Comparison of ENCODE assay signal across 8 cellular contexts in genomic region chr4:147731611-147732515, GRCh38.
DNase-seq lines count a peak whose midpoint lies in the region; ATAC-seq lines count a peak whose summit lies in the region.

Gene ARHGAP10, plus strand, starts transcription at chr4:147732088. Its CDS starts 214 bp downstream, at chr4:147732302.

- H3K9me3 ChIP-seq in ES-I3 (ENCODE audit: control insufficient read depth, insufficient read depth, low read length) (no peaks in the 10 kb centered on the region), KOPT-K1 (ENCODE audit: insufficient read depth, low read length, poor library complexity, severe bottlenecking) (no peaks in the 10 kb centered on the region)

- ATAC-seq in GM21723 (IDR thresholded peaks at IDR 0.05; ENCODE audit: unreplicated experiment), result peak; percentile 69

- peak within 1 kb of the TSS; percentile 93 for H3K9ac ChIP-seq in ES-I3 (ENCODE audit: low read depth, low read length)

- H3K36me3 ChIP-seq in ES-I3 (ENCODE audit: insufficient read depth, low read length) (no peaks in the 10 kb centered on the region), KOPT-K1 (ENCODE audit: insufficient read depth, low read length) (no peaks in the 10 kb centered on the region)

- peaks cover 21% of the 10 kb centered on the region for H3K4me1 ChIP-seq in ES-I3 (ENCODE audit: insufficient read depth, low read length)

- DNase-seq in UCSD-AML1 (lab: John Stamatoyannopoulos, UW; ENCODE audit: unreplicated experiment), result peak; percentile 77
- peak; percentile 31 to 57 for DNase-seq in T47D (ENCODE audit: low read depth in 1 of 2, low spot score in 1 of 2)
- peak; percentile 60 for DNase-seq in iPS-NIHi7 (ENCODE audit: extremely low spot score)
- peak; percentile 68 for DNase-seq in stimulated activated CD4-positive, alpha-beta T cell treated with anti-CD3 and anti-CD28 coated beads, Interleukin-12 subunit alpha, Interleukin-12 subunit beta, amount 100 ng/mL, for 4 hours
- DNase-seq in NCI-H774 (lab: John Stamatoyannopoulos, UW), result no peak

- in situ Hi-C loops in T47D (cut with HindIII; ENCODE audit: low pct_unique_long_range_greater_than_20kb, low sequenced_read_pairs), result no loop called here

- peak within 1 kb of the TSS; percentile 45 for H3K27ac ChIP-seq in KOPT-K1 (ENCODE audit: low read depth, low read length, poor library complexity, severe bottlenecking)
